ENCODE assay signal across 9 cellular contexts in genomic region chr17:41777579-41778188, GRCh38. TPM values are rescaled to one million over a fixed set of nuclear protein-coding genes. Genes with fewer than 3 reads are reported as not detected.
DNase-seq lines count a peak whose midpoint lies in the region; ATAC-seq, FAIRE-seq and TF ChIP-seq lines count a peak whose summit lies in the region.
"Had no signal": no experiment of that assay in that cellular context is flagged by ENCODE, and none has a peak within 500 bp of the region (broad histone marks: within the 10 kb centered on the region; RNA-seq: fewer than 3 reads in every experiment).

No MANE protein-coding gene starts in this region.

- intact Hi-C loops in activated CD4-positive, alpha-beta memory T cell treated with anti-CD3 and anti-CD28 coated beads for 36 hours (cut with micrococcal nuclease): no loop called here

- H3K27ac Mint-ChIP-seq in HFFc6: peak overlapping the region; percentile 81
- H3K27ac Mint-ChIP-seq in activated CD4-positive, alpha-beta memory T cell treated with anti-CD3 and anti-CD28 coated beads for 36 hours: no peak overlapping the region

- no peaks in the 10 kb centered on the region for H3K36me3 Mint-ChIP-seq in HFFc6 (ENCODE audit: low read depth)
- H3K36me3 Mint-ChIP-seq in activated CD4-positive, alpha-beta memory T cell treated with anti-CD3 and anti-CD28 coated beads for 36 hours: no peaks in the 10 kb centered on the region

- H3K4me3 ChIP-seq in SJCRH30: no peak overlapping the region

- no peaks in the 10 kb centered on the region for H3K36me3 ChIP-seq in SJCRH30

- H3K4me1 ChIP-seq in SJCRH30: peaks cover 39% of the 10 kb centered on the region

- peaks cover 2% of the 10 kb centered on the region; the same call in 1 of the 2 replicates for H3K27me3 Mint-ChIP-seq in HFFc6 (ENCODE audit: insufficient read depth)
- H3K27me3 Mint-ChIP-seq in activated CD4-positive, alpha-beta memory T cell treated with anti-CD3 and anti-CD28 coated beads for 36 hours: peaks cover 12% of the 10 kb centered on the region

- peak overlapping the region; percentile 82 for H3K27ac ChIP-seq in SJCRH30
- H3K27ac ChIP-seq: KMS-11 had no signal

- POLR2A ChIA-PET in activated CD4-positive, alpha-beta memory T cell treated with anti-CD3 and anti-CD28 coated beads for 36 hours (lab: Charles Lee): no interaction called here

- DNase-seq in HFFc6 (peak; percentile 70), SJCRH30 (peak; percentile 88 to 94), frontal cortex (ENCODE audit: low spot score in 2 of 2) (peak; percentile 47 to 70), pons (ENCODE audit: low spot score) (peak; percentile 73), SIG-M5 (lab: John Stamatoyannopoulos, UW) (no peak)
- no peak for DNase-seq in activated CD4-positive, alpha-beta memory T cell treated with anti-CD3 and anti-CD28 coated beads for 36 hours

- no peak for TF ChIP-seq CTCF in HFFc6 (IDR thresholded peaks at IDR 0.05)

- H3K27me3 ChIP-seq in SJCRH30: no peaks in the 10 kb centered on the region

- CTCF ChIA-PET in activated CD4-positive, alpha-beta memory T cell treated with anti-CD3 and anti-CD28 coated beads for 36 hours (lab: Charles Lee): interaction anchor here (1.0 to 1.7 kb wide), 2 partner anchors 9 to 24 kb away, joined by 3 to 5 read pairs; partner anchors contain the start of gene JUP

- no peak overlapping the region; the same call in 1 of the 2 replicates for H3K4me3 Mint-ChIP-seq in HFFc6
- H3K4me3 Mint-ChIP-seq in activated CD4-positive, alpha-beta memory T cell treated with anti-CD3 and anti-CD28 coated beads for 36 hours: no peak overlapping the region

- no peak for FAIRE-seq in frontal cortex (lab: Jason Lieb, UNC)

- ATAC-seq in HG03439 (IDR thresholded peaks at IDR 0.05; ENCODE audit: unreplicated experiment) (no peak), HG03469 (IDR thresholded peaks at IDR 0.05; ENCODE audit: unreplicated experiment) (no peak)

- no peaks in the 10 kb centered on the region for H3K9me3 Mint-ChIP-seq in HFFc6
- no peaks in the 10 kb centered on the region for H3K9me3 Mint-ChIP-seq in activated CD4-positive, alpha-beta memory T cell treated with anti-CD3 and anti-CD28 coated beads for 36 hours

- H3K4me1 Mint-ChIP-seq in HFFc6 (ENCODE audit: low read depth): peaks cover 32% of the 10 kb centered on the region
- no peaks in the 10 kb centered on the region for H3K4me1 Mint-ChIP-seq in activated CD4-positive, alpha-beta memory T cell treated with anti-CD3 and anti-CD28 coated beads for 36 hours (ENCODE audit: low read depth)

- H3K9me3 ChIP-seq in SJCRH30 (replicated peaks): no peaks in the 10 kb centered on the region

RNA-seq across cellular contexts. Expression of gene JUP, which starts 8.8 kb away (rescaled TPM):
- total RNA-seq in HFFc6 (2021; fragmentation: NEBNext Ultra II Directional; extraction: Animal tissue kit (Norgen Biotek cat#: 25700)): 1 to 10 TPM; 1.5 to 9.1 (median 1.9) TPM
- total RNA-seq in SJCRH30 (2014; rRNA removed; shearing (Covaris generic)): 1.2 and 1.7 TPM in 2 replicates
- 33.8 TPM for total RNA-seq in frontal cortex
- under 1 TPM; 0.12 to 0.29 TPM for total RNA-seq in activated CD4-positive, alpha-beta memory T cell treated with anti-CD3 and anti-CD28 coated beads for 36 hours

RNA-seq across cellular contexts. Expression of gene P3H4, which starts 34.1 kb away (rescaled TPM):
- total RNA-seq in HFFc6 (2021; fragmentation: NEBNext Ultra II Directional; extraction: Animal tissue kit (Norgen Biotek cat#: 25700)): 10 to 100 TPM; 48.8 to 75.5 (median 50.3) TPM
- total RNA-seq in SJCRH30 (2014; rRNA removed; shearing (Covaris generic)): 15.7 and 16.9 TPM in 2 replicates
- 10.2 TPM for total RNA-seq in frontal cortex
- 1 to 10 TPM; 2.5 to 2.9 TPM for total RNA-seq in activated CD4-positive, alpha-beta memory T cell treated with anti-CD3 and anti-CD28 coated beads for 36 hours

RNA-seq across cellular contexts. Expression of gene FKBP10, which starts 35.1 kb away (rescaled TPM):
- 100 to 1,000 TPM; 417 to 500 (median 442) TPM for total RNA-seq in HFFc6 (2021; fragmentation: NEBNext Ultra II Directional; extraction: Animal tissue kit (Norgen Biotek cat#: 25700))
- 61.4 and 72.2 TPM in 2 replicates for total RNA-seq in SJCRH30 (2014; rRNA removed; shearing (Covaris generic))
- 9.0 TPM for total RNA-seq in frontal cortex
- total RNA-seq in activated CD4-positive, alpha-beta memory T cell treated with anti-CD3 and anti-CD28 coated beads for 36 hours: 1 to 10 TPM in 1 of 2 experiments, under 1 TPM in 1; 0.76 to 1.4 TPM

RNA-seq across cellular contexts. Expression of gene HAP1, which starts 43.2 kb away (rescaled TPM):
- under 1 TPM in 2 of 6 experiments, not detected in 4; 0.09 to 0.12 TPM for total RNA-seq in HFFc6 (2021; fragmentation: NEBNext Ultra II Directional; extraction: Animal tissue kit (Norgen Biotek cat#: 25700))
- 0.08 and 0.10 TPM in 2 replicates for total RNA-seq in SJCRH30 (2014; rRNA removed; shearing (Covaris generic))
- under 0.01 TPM for total RNA-seq in frontal cortex
- not detected for total RNA-seq in activated CD4-positive, alpha-beta memory T cell treated with anti-CD3 and anti-CD28 coated beads for 36 hours

RNA-seq across cellular contexts. Expression of gene NT5C3B, which starts 58.3 kb away (rescaled TPM):
- total RNA-seq in HFFc6 (2021; fragmentation: NEBNext Ultra II Directional; extraction: Animal tissue kit (Norgen Biotek cat#: 25700)): 10 to 100 TPM; 33.9 to 55.2 (median 37.3) TPM
- total RNA-seq in SJCRH30 (2014; rRNA removed; shearing (Covaris generic)): 115 and 120 TPM in 2 replicates
- total RNA-seq in frontal cortex: 131 TPM
- total RNA-seq in activated CD4-positive, alpha-beta memory T cell treated with anti-CD3 and anti-CD28 coated beads for 36 hours: 10 to 100 TPM; 29.0 to 29.5 TPM

Comparison
In these comparisons a context has a peak if more than half of its experiments do, and no peak if none do; other contexts are left out.
1. DNase-seq: peak in HFFc6 (single experiment), SJCRH30 (2 of 2), frontal cortex (2 of 2) and pons (single experiment); none in SIG-M5 (single experiment) and activated CD4-positive, alpha-beta memory T cell treated with anti-CD3 and anti-CD28 coated beads for 36 hours (single experiment).